In genomic region chr2:14454102-14454676, GRCh38 we compare ENCODE assay signal across 26 cellular contexts.
"Had no signal": no experiment of that assay in that cellular context is flagged by ENCODE, and none has a peak within 500 bp of the region (broad histone marks: within the 10 kb centered on the region; RNA-seq: fewer than 3 reads in every experiment).

No MANE protein-coding gene starts in this region.

- H3K27ac Mint-ChIP-seq: activated CD4-positive, alpha-beta memory T cell treated with anti-CD3 and anti-CD28 coated beads, Interleukin-2, amount 10 ng/mL, durations not matched to agents 7 days and 5 days; activated CD4-positive, alpha-beta T cell treated with anti-CD3 and anti-CD28 coated beads for 36 hours; activated naive CD4-positive, alpha-beta T cell treated with anti-CD3 and anti-CD28 coated beads for 36 hours; activated naive CD8-positive, alpha-beta T cell; activated T-helper 17 cell treated with anti-CD3 and anti-CD28 coated beads, Interleukin-2, amount 50 U/mL, for 72 hours; T-cell had no signal

- H3K4me1 Mint-ChIP-seq: activated CD4-positive, alpha-beta memory T cell treated with anti-CD3 and anti-CD28 coated beads, Interleukin-2, amount 10 ng/mL, durations not matched to agents 7 days and 5 days; activated CD4-positive, alpha-beta T cell treated with anti-CD3 and anti-CD28 coated beads for 36 hours; activated T-helper 17 cell treated with anti-CD3 and anti-CD28 coated beads, Interleukin-2, amount 50 U/mL, for 72 hours; T-cell had no signal

- ATAC-seq: activated CD4-positive, alpha-beta T cell treated with anti-CD3 and anti-CD28 coated beads for 36 hours; activated T-helper 17 cell treated with anti-CD3 and anti-CD28 coated beads, Interleukin-2, amount 50 U/mL, for 72 hours; PC-3; T-cell had no signal

- DNase-seq: activated CD4-positive, alpha-beta memory T cell treated with anti-CD3 and anti-CD28 coated beads, Interleukin-2, amount 10 ng/mL, durations not matched to agents 7 days and 5 days; activated CD4-positive, alpha-beta T cell treated with anti-CD3 and anti-CD28 coated beads for 36 hours; activated CD4-positive, alpha-beta T cell treated with anti-CD3 and anti-CD28 coated beads, Interleukin-2, amount 50 U/mL, for 1 hour; activated gamma-delta T cell; activated naive CD4-positive, alpha-beta T cell treated with anti-CD3 and anti-CD28 coated beads for 36 hours; activated T-cell treated with anti-CD3 and anti-CD28 coated beads for 4 hours; activated T-cell treated with anti-CD3 and anti-CD28 coated beads, Interleukin-2, amount 50 U/mL, for 48 hours; cerebellar nuclear complex; Kasumi-1; KBM-7; NCI-H1092; NCI-H1417; NCI-H1930; NCI-H2171; NCI-H2227 treated with DMSO at 0.1 percent for 48 hours; NCI-H446 treated with DMSO at 0.1 percent for 48 hours; NCI-H524 treated with DMSO at 0.1 percent for 48 hours; PC-3; SIG-M5; T-cell; T-helper 2 cell; T1000 had no signal

- H3K4me3 ChIP-seq: SK-N-MC had no signal

- H3K36me3 Mint-ChIP-seq: activated naive CD8-positive, alpha-beta T cell; T-cell had no signal

- H3K27ac ChIP-seq: SK-N-MC, VCaP had no signal

- H3K4me3 Mint-ChIP-seq: activated CD4-positive, alpha-beta memory T cell treated with anti-CD3 and anti-CD28 coated beads, Interleukin-2, amount 10 ng/mL, durations not matched to agents 7 days and 5 days; activated CD4-positive, alpha-beta T cell treated with anti-CD3 and anti-CD28 coated beads for 36 hours; activated naive CD4-positive, alpha-beta T cell treated with anti-CD3 and anti-CD28 coated beads for 36 hours; activated naive CD8-positive, alpha-beta T cell; activated T-helper 17 cell treated with anti-CD3 and anti-CD28 coated beads, Interleukin-2, amount 50 U/mL, for 72 hours; T-cell had no signal

- H3K27me3 Mint-ChIP-seq: activated CD4-positive, alpha-beta memory T cell treated with anti-CD3 and anti-CD28 coated beads, Interleukin-2, amount 10 ng/mL, durations not matched to agents 7 days and 5 days; activated CD4-positive, alpha-beta T cell treated with anti-CD3 and anti-CD28 coated beads for 36 hours; activated naive CD8-positive, alpha-beta T cell; activated T-helper 17 cell treated with anti-CD3 and anti-CD28 coated beads, Interleukin-2, amount 50 U/mL, for 72 hours; T-cell had no signal
